Comparison of ENCODE assay signal across 3 cellular contexts in the genomic region with DNA sequence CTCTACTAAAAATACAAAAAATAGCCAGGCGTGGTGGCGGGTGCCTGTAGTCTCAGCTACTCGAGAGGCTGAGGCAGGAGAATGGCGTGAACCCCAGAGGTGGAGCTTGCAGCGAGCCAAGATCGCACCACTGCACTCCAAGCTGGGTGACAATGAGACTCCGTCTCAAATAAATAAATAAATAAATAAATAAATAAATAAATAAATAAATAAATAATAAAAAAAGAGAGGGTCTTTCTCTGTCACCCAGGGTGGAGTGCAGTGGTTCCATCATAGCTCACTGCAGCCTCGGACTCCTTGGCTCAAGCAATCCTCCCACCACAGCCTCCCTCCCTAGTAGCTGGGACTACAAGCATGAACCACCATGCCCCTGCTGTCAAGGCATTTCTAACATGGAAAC. TPM values are rescaled to one million over a fixed set of nuclear protein-coding genes. Genes with fewer than 3 reads are reported as not detected.
"Had no signal": no experiment of that assay in that cellular context is flagged by ENCODE, and none has a peak within 500 bp of the region (broad histone marks: within the 10 kb centered on the region; RNA-seq: fewer than 3 reads in every experiment).

No MANE protein-coding gene starts in this region.

RNA-seq across cellular contexts. Expression of a gene that starts 11.6 kb away (rescaled TPM):
- total RNA-seq: activated B cell treated with CpG ODN at 0.5 μM for 24 hours; activated CD8-positive, alpha-beta T cell treated with anti-CD3 and anti-CD28 coated beads, Interleukin-2, amount 10 ng/mL, durations not matched to agents 7 days and 5 days; T-helper 17 cell had no signal
